ENCODE assay signal across 9 cellular contexts in genomic region chr16:55543470-55543869, GRCh38. TPM values are rescaled to one million over a fixed set of nuclear protein-coding genes. Genes with fewer than 3 reads are reported as not detected.
DNase-seq lines count a peak whose midpoint lies in the region; ATAC-seq and TF ChIP-seq lines count a peak whose summit lies in the region.
"Had no signal": no experiment of that assay in that cellular context is flagged by ENCODE, and none has a peak within 500 bp of the region (broad histone marks: within the 10 kb centered on the region; RNA-seq: fewer than 3 reads in every experiment).

No MANE protein-coding gene starts in this region.

- TF ChIP-seq POLR2A in thyroid gland (IDR thresholded peaks at IDR 0.05), result no peak
- no peak for TF ChIP-seq POLR2A in spleen (IDR thresholded peaks at IDR 0.05)

- intact Hi-C loops in left ventricle myocardium superior (cut with micrococcal nuclease), result no loop called here
- intact Hi-C loops in thyroid gland (cut with DNase I), result loop anchor here (5.0 kb wide), 1 partner anchor 76 kb away; no protein-coding TSS in a partner anchor
- intact Hi-C loops in spleen (cut with DNase I; ENCODE audit: low total_unique reads), result no loop called here

- H3K27me3 ChIP-seq in thyroid gland, result no peaks in the 10 kb centered on the region
- no peaks in the 10 kb centered on the region for H3K27me3 ChIP-seq in spleen (replicated peaks in 1 of 7)
- H3K27me3 ChIP-seq: suprapubic skin had no signal

- 17 to 31% methylated on average over 2 of the region's 2 CpGs for WGBS in thyroid gland, 2 donors
- WGBS in spleen, 5 donors, result 40 to 64% (median 58%) methylated on average over 2 of the region's 2 CpGs

- H3K4me3 ChIP-seq in thyroid gland (replicated peaks in 1 of 3), result no peak overlapping the region
- H3K4me3 ChIP-seq in spleen, result no peak overlapping the region
- H3K4me3 ChIP-seq: suprapubic skin had no signal

- no peaks in the 10 kb centered on the region for H3K4me1 ChIP-seq in thyroid gland
- peaks cover 0 to 5% (median 0%) of the 10 kb centered on the region in 6 donors for H3K4me1 ChIP-seq in spleen

- TF ChIP-seq CTCF in VCaP (conservative IDR thresholded peaks at IDR 0.05) (peak; percentile 52), thyroid gland (IDR thresholded peaks at IDR 0.05) (peak in 5 of 6 experiments; percentile 16 to 59 (median 45)), spleen (IDR thresholded peaks at IDR 0.05 in 8 of 11, conservative IDR thresholded peaks at IDR 0.05 in 3 of 11) (peak in 1 of 11 experiments; percentile 14)

- H3K27ac ChIP-seq in VCaP (no peak overlapping the region), thyroid gland (no peak overlapping the region), spleen (no peak overlapping the region)
- H3K27ac ChIP-seq: suprapubic skin had no signal

- DNase-seq in DMS 273 (lab: John Stamatoyannopoulos, UW; ENCODE audit: unreplicated experiment) (peak; percentile 64), DMS 273 treated with DMSO at 0.1 percent for 48 hours (lab: John Stamatoyannopoulos, UW) (no peak), left ventricle myocardium superior (no peak), thyroid gland (no peak), T1000 (lab: John Stamatoyannopoulos, UW) (no peak), spleen (no peak)

- peak; percentile 54 for ATAC-seq in left ventricle myocardium superior
- no peak for ATAC-seq in HG02642 (IDR thresholded peaks at IDR 0.05; ENCODE audit: poor library complexity, unreplicated experiment)

- H3K36me3 ChIP-seq in thyroid gland, result no peaks in the 10 kb centered on the region
- peaks cover 0 to 45% (median 0%) of the 10 kb centered on the region in 6 donors for H3K36me3 ChIP-seq in spleen
- H3K36me3 ChIP-seq: suprapubic skin had no signal

- H3K9me3 ChIP-seq in thyroid gland (no peaks in the 10 kb centered on the region), spleen (no peaks in the 10 kb centered on the region)
- H3K9me3 ChIP-seq: suprapubic skin had no signal

RNA-seq across cellular contexts. Expression of gene CAPNS2, which starts 23.0 kb away (rescaled TPM):
- total RNA-seq in left ventricle myocardium superior (not detected), thyroid gland (10 to 100 TPM in 1 of 4 donors, 1 to 10 TPM in 3; 6.9 to 10.6 (median 8.3) TPM), spleen (1 to 10 TPM in 5 of 7 donors, not detected in 2; 1.3 to 3.9 (median 3.0) TPM)
- under 1 TPM in 1 of 3 donors, not detected in 2; 0.09 TPM for polyA plus RNA-seq in spleen

RNA-seq across cellular contexts. Expression of gene LPCAT2, which starts 34.6 kb away (rescaled TPM):
- total RNA-seq in left ventricle myocardium superior (8.3 TPM), thyroid gland (100 to 1,000 TPM; 115 to 274 (median 214) TPM), spleen (10 to 100 TPM; 28.7 to 44.3 (median 41.7) TPM)
- polyA plus RNA-seq in spleen, result 1 to 10 TPM; 3.4 to 5.3 (median 4.8) TPM
